ENCODE assay signal across 16 cellular contexts in genomic region chr6:5771759-5772158, GRCh38.
A peak's percentile ranks its signal among the peaks of the same experiment; 100 is the strongest.
DNase-seq lines count a peak whose midpoint lies in the region; ATAC-seq and TF ChIP-seq lines count a peak whose summit lies in the region.
"Had no signal": no experiment of that assay in that cellular context is flagged by ENCODE, and none has a peak within 500 bp of the region (broad histone marks: within the 10 kb centered on the region; RNA-seq: fewer than 3 reads in every experiment).

No MANE protein-coding gene starts in this region.

- peaks cover 17% of the 10 kb centered on the region for H3K9me3 Mint-ChIP-seq in glutamatergic neuron (ENCODE audit: unreplicated experiment)

- peaks cover 11% of the 10 kb centered on the region for H3K27me3 Mint-ChIP-seq in glutamatergic neuron (ENCODE audit: unreplicated experiment)
- H3K27me3 Mint-ChIP-seq: IgD-negative memory B cell had no signal

- DNase-seq in Right ventricle myocardium superior (no peak), Right ventricle myocardium inferior (ENCODE audit: missing footprints) (no peak), DMS53 (lab: John Stamatoyannopoulos, UW) (peak; percentile 65), glutamatergic neuron (no peak), D341Med (ENCODE audit: low spot score) (no peak), GDM1 (lab: John Stamatoyannopoulos, UW) (no peak)
- DNase-seq: 8988T; Calu3; CD8-positive, alpha-beta T cell; DMS 273 treated with DMSO at 0.1 percent for 48 hours; DMS79; GM23248 had no signal

- no peak for TF ChIP-seq CTCF in glutamatergic neuron (IDR thresholded peaks at IDR 0.05; ENCODE audit: partially characterized antibody, unreplicated experiment)

- intact Hi-C loops in Right ventricle myocardium superior (cut with DNase I) (no loop called here), Right ventricle myocardium inferior (cut with DNase I) (no loop called here)

- ATAC-seq in Right ventricle myocardium superior (ENCODE audit: poor library complexity) (peak; percentile 75), Right ventricle myocardium inferior (no peak), GM18498 (IDR thresholded peaks at IDR 0.05; ENCODE audit: unreplicated experiment) (no peak)
- ATAC-seq: CD8-positive, alpha-beta T cell; GM12878; HepG2 had no signal

- peaks cover 30% of the 10 kb centered on the region for H3K4me1 Mint-ChIP-seq in glutamatergic neuron (ENCODE audit: low read depth, unreplicated experiment)
- H3K4me1 Mint-ChIP-seq: IgD-negative memory B cell had no signal

- H3K27ac Mint-ChIP-seq in glutamatergic neuron (ENCODE audit: unreplicated experiment) = peak overlapping the region; percentile 48
- H3K27ac Mint-ChIP-seq: CD8-positive, alpha-beta T cell had no signal

- no peak overlapping the region for H3K4me3 Mint-ChIP-seq in glutamatergic neuron (ENCODE audit: unreplicated experiment)
- H3K4me3 Mint-ChIP-seq: CD8-positive, alpha-beta T cell; IgD-negative memory B cell had no signal

- H3K36me3 Mint-ChIP-seq in glutamatergic neuron (ENCODE audit: unreplicated experiment) = peaks cover 26% of the 10 kb centered on the region
